12 cellular contexts compared by ENCODE assay signal in the genomic region with DNA sequence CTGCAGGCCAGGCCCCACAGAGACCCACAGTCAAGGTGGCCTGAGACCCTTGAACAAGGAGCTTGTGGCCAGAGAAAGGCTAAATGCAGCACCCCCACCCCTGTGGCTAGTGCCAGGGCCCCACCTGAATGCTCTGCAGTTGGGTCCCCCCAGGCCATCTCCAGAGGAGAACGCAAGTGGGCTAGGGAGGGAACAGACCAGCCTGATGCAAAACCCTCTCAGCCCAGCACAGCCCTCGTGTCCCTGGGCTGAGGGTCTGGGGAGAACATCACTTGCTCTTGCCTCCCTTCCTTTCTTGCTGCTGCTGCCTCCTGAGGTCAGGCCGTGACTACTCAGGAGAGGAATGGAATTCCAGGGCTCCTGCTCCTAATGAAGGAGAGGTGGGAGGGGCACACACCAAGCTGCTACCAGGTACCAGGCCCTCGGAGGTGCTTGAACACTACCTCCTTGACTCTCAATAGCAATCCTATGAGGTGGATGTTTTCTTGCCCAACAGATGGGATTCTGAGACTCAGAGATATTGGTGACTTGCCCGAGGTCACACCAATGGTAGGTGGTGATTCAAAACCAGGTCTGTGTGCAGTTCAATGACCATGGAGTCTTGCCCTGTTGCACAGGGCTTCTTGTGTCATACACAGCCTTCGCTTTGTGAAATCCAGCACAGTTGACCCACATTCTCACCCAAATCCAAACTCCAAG. TPM values are rescaled to one million over a fixed set of nuclear protein-coding genes. Genes with fewer than 3 reads are reported as not detected.
DNase-seq lines count a peak whose midpoint lies in the region; ATAC-seq and TF ChIP-seq lines count a peak whose summit lies in the region.
"Had no signal": no experiment of that assay in that cellular context is flagged by ENCODE, and none has a peak within 500 bp of the region (broad histone marks: within the 10 kb centered on the region; RNA-seq: fewer than 3 reads in every experiment).

No MANE protein-coding gene starts in this region.

- intact Hi-C loops in esophagus muscularis mucosa (cut with DNase I), result loop anchor here (2.0 kb wide), 1 partner anchor 65 kb away; no protein-coding TSS in a partner anchor

- H3K27me3 ChIP-seq in esophagus muscularis mucosa (no peaks in the 10 kb centered on the region), upper lobe of left lung (no peaks in the 10 kb centered on the region)

- H3K36me3 ChIP-seq in esophagus muscularis mucosa, result no peaks in the 10 kb centered on the region
- no peaks in the 10 kb centered on the region for H3K36me3 ChIP-seq in upper lobe of left lung

- no peak overlapping the region for H3K4me3 Mint-ChIP-seq in neural crest cell
- H3K4me3 Mint-ChIP-seq: activated T-cell treated with anti-CD3 and anti-CD28 coated beads, Interleukin-2, amount 50 U/mL, for 72 hours had no signal

- TF ChIP-seq EP300 in esophagus muscularis mucosa (IDR thresholded peaks at IDR 0.05) (no peak), upper lobe of left lung (IDR thresholded peaks at IDR 0.05) (peak in 1 of 4 donors; percentile 76)

- peak overlapping the region; percentile 75 for H3K27ac Mint-ChIP-seq in neural crest cell (ENCODE audit: unreplicated experiment)
- H3K27ac Mint-ChIP-seq: activated T-cell treated with anti-CD3 and anti-CD28 coated beads, Interleukin-2, amount 50 U/mL, for 72 hours had no signal

- 90% methylated on average over 5 of the region's 6 CpGs for WGBS in esophagus muscularis mucosa
- WGBS in upper lobe of left lung, 2 donors, result 79 to 88% methylated on average over 3 to 6 of the region's 6 CpGs

- no peaks in the 10 kb centered on the region for H3K36me3 Mint-ChIP-seq in neural crest cell (ENCODE audit: low read depth)

- H3K9me3 Mint-ChIP-seq in neural crest cell, result no peaks in the 10 kb centered on the region
- H3K9me3 Mint-ChIP-seq: activated T-cell treated with anti-CD3 and anti-CD28 coated beads, Interleukin-2, amount 50 U/mL, for 72 hours had no signal

- TF ChIP-seq CTCF in esophagus muscularis mucosa (IDR thresholded peaks at IDR 0.05) (no peak), neural crest cell (conservative IDR thresholded peaks at IDR 0.05) (no peak), upper lobe of left lung (IDR thresholded peaks at IDR 0.05) (peak in 1 of 6 experiments; percentile 4)

- no peaks in the 10 kb centered on the region for H3K27me3 Mint-ChIP-seq in neural crest cell (ENCODE audit: low read depth)

- peaks cover 25% of the 10 kb centered on the region for H3K4me1 Mint-ChIP-seq in neural crest cell

- ATAC-seq in upper lobe of left lung (ENCODE audit: low FRiP score in 2 of 2), result peak in 1 of 2 donors; percentile 2
- no peak for ATAC-seq in HG02759 (IDR thresholded peaks at IDR 0.05; ENCODE audit: unreplicated experiment)
- ATAC-seq in GM19324 (IDR thresholded peaks at IDR 0.05; ENCODE audit: low FRiP score, unreplicated experiment), result no peak
- ATAC-seq: activated T-cell treated with anti-CD3 and anti-CD28 coated beads, Interleukin-2, amount 50 U/mL, for 72 hours; stimulated activated naive CD8-positive, alpha-beta T cell treated with anti-CD3 and anti-CD28 coated beads, Interleukin-15, Interleukin-2, amounts not matched to agents 100 U/mL and 50 U/mL, for 24 hours had no signal

- H3K27ac ChIP-seq in esophagus muscularis mucosa (replicated peaks in 1 of 4), result peak overlapping the region; percentile 92 to 96 (median 94)
- H3K27ac ChIP-seq in upper lobe of left lung, result peak overlapping the region; percentile 82 to 97 (median 88)

- DNase-seq in activated CD8-positive, alpha-beta memory T cell treated with anti-CD3 and anti-CD28 coated beads for 24 hours, result peak; percentile 50
- no peak for DNase-seq in activated CD8-positive, alpha-beta memory T cell treated with anti-CD3 and anti-CD28 coated beads, Interleukin-2, amount 50 U/mL, for 4 hours
- DNase-seq in esophagus muscularis mucosa (ENCODE audit: extremely low spot score), result no peak
- DNase-seq in neural crest cell (ENCODE audit: low read depth, low spot score), result no peak
- DNase-seq in upper lobe of left lung, result peak; percentile 51 to 91
- no peak for DNase-seq in amniotic stem cell (lab: John Stamatoyannopoulos, UW)
- DNase-seq: activated T-cell treated with anti-CD3 and anti-CD28 coated beads, Interleukin-2, amount 50 U/mL, for 72 hours; HCEC 1CT; NCI-H774; stimulated activated naive CD8-positive, alpha-beta T cell treated with anti-CD3 and anti-CD28 coated beads, Interleukin-15, Interleukin-2, amounts not matched to agents 100 U/mL and 50 U/mL, for 24 hours had no signal

- H3K9me3 ChIP-seq in esophagus muscularis mucosa, result no peaks in the 10 kb centered on the region
- H3K9me3 ChIP-seq in upper lobe of left lung, result no peaks in the 10 kb centered on the region

- TF ChIP-seq POLR2A in esophagus muscularis mucosa (IDR thresholded peaks at IDR 0.05; ENCODE audit: low read depth) (no peak), upper lobe of left lung (IDR thresholded peaks at IDR 0.05) (peak in 2 of 4 donors; percentile 13 to 39)

- no peak overlapping the region for H3K4me3 ChIP-seq in esophagus muscularis mucosa
- no peak overlapping the region for H3K4me3 ChIP-seq in upper lobe of left lung

- H3K4me1 ChIP-seq in esophagus muscularis mucosa (peaks cover 75 to 100% (median 98%) of the 10 kb centered on the region in 4 donors), upper lobe of left lung (peaks cover 93 to 98% (median 96%) of the 10 kb centered on the region in 4 donors)

RNA-seq across cellular contexts. Expression of gene PSMA6, which starts 45.5 kb away (rescaled TPM):
- total RNA-seq in esophagus muscularis mucosa, result 100 to 1,000 TPM in 2 of 4 donors, 10 to 100 TPM in 2; 70.5 to 143 (median 112) TPM
- total RNA-seq in neural crest cell, result 220 and 229 TPM in 2 replicates
- total RNA-seq in upper lobe of left lung, result 100 to 1,000 TPM in 4 of 6 donors, 10 to 100 TPM in 2; 63.9 to 213 (median 162) TPM

Comparison
In these comparisons a context has a peak if more than half of its experiments do, and no peak if none do; other contexts are left out.
1. DNase-seq: peak in activated CD8-positive, alpha-beta memory T cell treated with anti-CD3 and anti-CD28 coated beads for 24 hours (single experiment) and upper lobe of left lung (2 of 2); none in activated CD8-positive, alpha-beta memory T cell treated with anti-CD3 and anti-CD28 coated beads, Interleukin-2, amount 50 U/mL, for 4 hours (single experiment), esophagus muscularis mucosa (single experiment), neural crest cell (single experiment) and amniotic stem cell (single experiment).